In genomic region chr2:129366263-129366662, GRCh38 we compare ENCODE assay signal across 29 cellular contexts.
"Had no signal": no experiment of that assay in that cellular context is flagged by ENCODE, and none has a peak within 500 bp of the region (broad histone marks: within the 10 kb centered on the region; RNA-seq: fewer than 3 reads in every experiment).

No MANE protein-coding gene starts in this region.

- H3K4me1 Mint-ChIP-seq: stimulated activated effector memory CD8-positive, alpha-beta T cell treated with anti-CD3 and anti-CD28 coated beads, Interleukin-12 subunit alpha, Interleukin-12 subunit beta, amount 100 ng/mL, for 72 hours; stimulated activated memory B cell treated with anti-CD40 and anti-IgM and Interleukin-4, amounts not matched to agents 10 μg/mL and 1 μg/mL and 100 μg/mL, for 72 hours; stimulated activated naive B cell treated with anti-CD40 and anti-IgM and Interleukin-4, amounts not matched to agents 10 μg/mL and 1 μg/mL and 100 μg/mL, for 72 hours; stimulated activated naive CD8-positive, alpha-beta T cell treated with anti-CD3 and anti-CD28 coated beads, Interleukin-15, amount 100 ng/mL, for 72 hours had no signal

- H3K36me3 Mint-ChIP-seq: stimulated activated effector memory CD8-positive, alpha-beta T cell treated with anti-CD3 and anti-CD28 coated beads, Interleukin-12 subunit alpha, Interleukin-12 subunit beta, amount 100 ng/mL, for 72 hours; stimulated activated memory B cell treated with anti-CD40 and anti-IgM and Interleukin-4, amounts not matched to agents 10 μg/mL and 1 μg/mL and 100 μg/mL, for 72 hours; stimulated activated naive B cell treated with anti-CD40 and anti-IgM and Interleukin-4, amounts not matched to agents 10 μg/mL and 1 μg/mL and 100 μg/mL, for 72 hours; type B pancreatic cell had no signal

- H3K36me3 ChIP-seq: stomach, suprapubic skin, thoracic aorta, thyroid gland, tibial artery, tibial nerve, transverse colon, upper lobe of left lung, upper lobe of right lung, uterus, vagina had no signal

- H3K27me3 Mint-ChIP-seq: stimulated activated naive CD8-positive, alpha-beta T cell treated with anti-CD3 and anti-CD28 coated beads, Interleukin-15, Interleukin-2, amounts not matched to agents 100 ng/mL and 50 ng/mL, for 24 hours had no signal

- H3K4me3 Mint-ChIP-seq: stimulated activated effector memory CD8-positive, alpha-beta T cell treated with anti-CD3 and anti-CD28 coated beads, Interleukin-12 subunit alpha, Interleukin-12 subunit beta, amount 100 ng/mL, for 72 hours; stimulated activated memory B cell treated with anti-CD40 and anti-IgM and Interleukin-4, amounts not matched to agents 10 μg/mL and 1 μg/mL and 100 μg/mL, for 72 hours; stimulated activated naive B cell treated with anti-CD40 and anti-IgM and Interleukin-4, amounts not matched to agents 10 μg/mL and 1 μg/mL and 100 μg/mL, for 72 hours; stimulated activated naive CD8-positive, alpha-beta T cell treated with anti-CD3 and anti-CD28 coated beads, Interleukin-15, amount 100 ng/mL, for 72 hours; stimulated activated naive CD8-positive, alpha-beta T cell treated with anti-CD3 and anti-CD28 coated beads, Interleukin-15, Interleukin-2, amounts not matched to agents 100 ng/mL and 50 ng/mL, for 24 hours; type B pancreatic cell had no signal

- H3K4me1 ChIP-seq: stomach, suprapubic skin, testis, thyroid gland, tibial artery, tibial nerve, transverse colon, upper lobe of left lung, upper lobe of right lung, uterus, vagina had no signal

- H3K9me3 Mint-ChIP-seq: stimulated activated memory B cell treated with anti-CD40 and anti-IgM and Interleukin-4, amounts not matched to agents 10 μg/mL and 1 μg/mL and 100 μg/mL, for 72 hours; stimulated activated naive B cell treated with anti-CD40 and anti-IgM and Interleukin-4, amounts not matched to agents 10 μg/mL and 1 μg/mL and 100 μg/mL, for 72 hours; stimulated activated naive CD8-positive, alpha-beta T cell treated with anti-CD3 and anti-CD28 coated beads, Interleukin-15, amount 100 ng/mL, for 72 hours; stimulated activated naive CD8-positive, alpha-beta T cell treated with anti-CD3 and anti-CD28 coated beads, Interleukin-15, Interleukin-2, amounts not matched to agents 100 ng/mL and 50 ng/mL, for 24 hours; type B pancreatic cell had no signal

- H3K27ac Mint-ChIP-seq: stimulated activated effector memory CD8-positive, alpha-beta T cell treated with anti-CD3 and anti-CD28 coated beads, Interleukin-12 subunit alpha, Interleukin-12 subunit beta, amount 100 ng/mL, for 72 hours; stimulated activated memory B cell treated with anti-CD40 and anti-IgM and Interleukin-4, amounts not matched to agents 10 μg/mL and 1 μg/mL and 100 μg/mL, for 72 hours; stimulated activated naive B cell treated with anti-CD40 and anti-IgM and Interleukin-4, amounts not matched to agents 10 μg/mL and 1 μg/mL and 100 μg/mL, for 72 hours; stimulated activated naive CD8-positive, alpha-beta T cell treated with anti-CD3 and anti-CD28 coated beads, Interleukin-15, amount 100 ng/mL, for 72 hours; stimulated activated naive CD8-positive, alpha-beta T cell treated with anti-CD3 and anti-CD28 coated beads, Interleukin-15, Interleukin-2, amounts not matched to agents 100 ng/mL and 50 ng/mL, for 24 hours; type B pancreatic cell had no signal

- H3K4me3 ChIP-seq: stomach, suprapubic skin, testis, thoracic aorta, thyroid gland, tibial artery, tibial nerve, transverse colon, upper lobe of left lung, upper lobe of right lung, uterus, vagina had no signal

- ATAC-seq: stimulated activated effector memory CD8-positive, alpha-beta T cell treated with anti-CD3 and anti-CD28 coated beads, Interleukin-12 subunit alpha, Interleukin-12 subunit beta, amount 100 ng/mL, for 72 hours; stimulated activated memory B cell treated with anti-CD40 and anti-IgM and Interleukin-4, amounts not matched to agents 10 μg/mL and 1 μg/mL and 100 μg/mL, for 72 hours; stimulated activated naive B cell treated with anti-CD40 and anti-IgM and Interleukin-4, amounts not matched to agents 10 μg/mL and 1 μg/mL and 100 μg/mL, for 72 hours; stimulated activated naive CD8-positive, alpha-beta T cell treated with anti-CD3 and anti-CD28 coated beads, Interleukin-15, amount 100 ng/mL, for 72 hours; stimulated activated naive CD8-positive, alpha-beta T cell treated with anti-CD3 and anti-CD28 coated beads, Interleukin-15, Interleukin-2, amounts not matched to agents 100 U/mL and 50 U/mL, for 24 hours; upper lobe of right lung had no signal

- H3K9me3 ChIP-seq: stomach, suprapubic skin, testis, thoracic aorta, thyroid gland, tibial artery, tibial nerve, transverse colon, upper lobe of left lung, upper lobe of right lung, uterus, vagina had no signal

- H3K27me3 ChIP-seq: stomach, suprapubic skin, testis, thyroid gland, tibial artery, tibial nerve, transverse colon, upper lobe of left lung, upper lobe of right lung, uterus, vagina had no signal

- FAIRE-seq: urothelium cell line had no signal

- DNase-seq: stimulated activated CD4-positive, alpha-beta T cell treated with anti-CD3 and anti-CD28 coated beads, Interleukin-2, amount 100 ng/mL, for 48 hours; stimulated activated CD4-positive, alpha-beta T cell treated with anti-CD3 and anti-CD28 coated beads, Interleukin-4, amount 100 ng/mL, for 1 hour; stimulated activated CD4-positive, alpha-beta T cell treated with anti-CD3 and anti-CD28 coated beads, Interleukin-4, amount 100 ng/mL, for 24 hours; stimulated activated CD4-positive, alpha-beta T cell treated with anti-CD3 and anti-CD28 coated beads, Interleukin-4, amount 100 ng/mL, for 4 hours; stimulated activated CD8-positive, alpha-beta memory T cell treated with anti-CD3 and anti-CD28 coated beads, Interleukin-4, amount 100 ng/mL, for 48 hours; stimulated activated naive B cell treated with anti-CD40 and anti-IgM and Interleukin-4, amounts not matched to agents 10 μg/mL and 1 μg/mL and 100 μg/mL, for 72 hours; stimulated activated naive CD4-positive, alpha-beta T cell; stimulated activated naive CD4-positive, alpha-beta T cell treated with Interleukin-2 at 50 U/mL for 16 hours; stimulated activated naive CD8-positive, alpha-beta T cell treated with anti-CD3 and anti-CD28 coated beads, Interleukin-15, amount 100 ng/mL, for 72 hours; stimulated activated naive CD8-positive, alpha-beta T cell treated with anti-CD3 and anti-CD28 coated beads, Interleukin-15, Interleukin-2, amounts not matched to agents 100 U/mL and 50 U/mL, for 24 hours; stomach; substantia nigra; testis; thyroid gland; tibial artery; transverse colon; trophoblast cell; upper lobe of left lung; upper lobe of right lung; uterus had no signal

- H3K27ac ChIP-seq: stomach, suprapubic skin, testis, thoracic aorta, thyroid gland, tibial artery, tibial nerve, transverse colon, upper lobe of left lung, upper lobe of right lung, uterus, vagina had no signal
